Comparison of ENCODE assay signal across 13 cellular contexts in the genomic region with DNA sequence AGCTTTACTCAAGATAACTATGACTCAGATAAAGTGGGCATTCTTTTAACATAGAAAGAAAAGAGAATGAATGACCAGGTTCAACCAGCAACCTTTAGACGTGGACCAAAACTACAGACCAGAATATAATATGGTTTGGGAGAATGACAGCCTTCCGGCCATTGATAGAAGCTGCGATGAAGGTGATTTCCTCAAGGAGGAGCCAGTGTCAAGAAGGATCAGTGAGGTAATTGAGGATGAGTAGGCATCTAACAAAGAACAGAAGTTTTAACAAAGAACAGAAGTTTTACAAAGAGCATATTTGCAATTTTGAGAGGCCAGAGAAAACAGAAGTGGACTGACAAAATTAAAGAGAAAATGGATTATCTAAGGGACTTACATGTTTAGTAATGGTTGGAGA.
"Had no signal": no experiment of that assay in that cellular context is flagged by ENCODE, and none has a peak within 500 bp of the region (broad histone marks: within the 10 kb centered on the region; RNA-seq: fewer than 3 reads in every experiment).

No MANE protein-coding gene starts in this region.

- H3K36me3 ChIP-seq: heart left ventricle had no signal

- H3K4me2 ChIP-seq: smooth muscle cell had no signal

- H3K27me3 ChIP-seq: heart left ventricle had no signal

- H3K4me3 Mint-ChIP-seq: dendritic cell treated with granulocyte-macrophage colony-stimulating factor and Interleukin-4, amounts not matched to agents 40 ng/mL and 50 ng/mL, for 4 days; effector memory CD8-positive, alpha-beta T cell; mesothelial cell of epicardium; natural killer cell; neural crest cell had no signal

- H3K36me3 Mint-ChIP-seq: mesothelial cell of epicardium had no signal

- ATAC-seq: effector memory CD8-positive, alpha-beta T cell; heart left ventricle; natural killer cell had no signal

- H3K27ac ChIP-seq: heart left ventricle had no signal

- H3K27me3 Mint-ChIP-seq: dendritic cell treated with granulocyte-macrophage colony-stimulating factor and Interleukin-4, amounts not matched to agents 40 ng/mL and 50 ng/mL, for 4 days; effector memory CD8-positive, alpha-beta T cell had no signal

- H3K4me1 Mint-ChIP-seq: mesothelial cell of epicardium, natural killer cell, neural crest cell had no signal

- H3K4me1 ChIP-seq: heart left ventricle had no signal

- DNase-seq: effector memory CD8-positive, alpha-beta T cell; erythroblast; heart left ventricle; hippocampal formation; kidney glomerular epithelial cell; natural killer cell; posterior cingulate gyrus; stimulated activated CD4-positive, alpha-beta T cell treated with anti-CD3 and anti-CD28 coated beads, Interleukin-2, amount 100 ng/mL, for 48 hours; stimulated activated naive CD4-positive, alpha-beta T cell treated with Interleukin-2 at 50 U/mL for 16 hours had no signal

- H3K4me3 ChIP-seq: heart left ventricle, smooth muscle cell had no signal

- H3K27ac Mint-ChIP-seq: dendritic cell treated with granulocyte-macrophage colony-stimulating factor and Interleukin-4, amounts not matched to agents 40 ng/mL and 50 ng/mL, for 4 days; effector memory CD8-positive, alpha-beta T cell; mesothelial cell of epicardium; natural killer cell had no signal
